In the genomic region with DNA sequence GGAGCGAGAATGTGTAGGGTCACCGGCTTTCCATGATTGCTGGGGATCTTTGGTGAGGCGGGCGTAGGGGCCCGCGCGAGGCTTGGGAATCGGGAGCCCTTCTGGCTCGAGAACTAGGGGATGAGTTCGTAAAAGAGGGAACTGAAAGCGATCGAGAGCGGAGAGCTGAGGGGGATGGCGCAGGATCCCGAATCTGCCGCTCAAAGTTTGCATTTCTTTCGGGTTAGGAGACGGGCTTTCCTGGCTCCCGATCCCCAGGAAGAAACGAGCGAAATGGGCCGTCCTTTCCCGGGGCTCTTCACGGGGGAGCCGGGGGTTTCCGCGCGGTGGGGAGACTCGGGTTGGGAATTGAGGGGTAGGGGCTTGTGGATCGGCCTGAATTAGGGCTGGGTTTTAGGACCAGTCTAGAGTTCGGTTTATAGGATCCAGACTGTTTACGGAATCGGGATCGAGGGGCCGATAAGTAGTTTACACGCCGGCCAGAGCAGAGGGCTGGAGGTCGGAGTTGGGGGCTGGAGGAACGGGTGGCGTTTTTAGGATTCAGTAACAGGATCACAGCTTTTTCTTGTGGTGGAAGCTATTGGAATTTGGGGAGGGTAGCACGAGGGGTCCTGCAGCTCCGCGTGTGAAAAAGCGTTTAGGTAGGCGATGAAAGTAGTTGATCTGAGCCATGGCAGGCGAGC, we compare ENCODE assay signal across 1 cellular context.
TF ChIP-seq lines count a peak whose summit lies in the region.

No MANE protein-coding gene starts in this region.

TF ChIP-seq in HepG2, 621 proteins besides CTCF, POLR2A, EP300 and RAD21:
- peak; percentile 98 for TF ChIP-seq EZH2 (conservative IDR thresholded peaks at IDR 0.05; ENCODE audit: low read depth, low read length)
- 0 out of 2 replicates have a peak, but pooled peaks have one; percentile 33 for TF ChIP-seq ZNF230 (CRISPR knock-in tag; IDR thresholded peaks at IDR 0.05)
- TF ChIP-seq, protein P1, sequence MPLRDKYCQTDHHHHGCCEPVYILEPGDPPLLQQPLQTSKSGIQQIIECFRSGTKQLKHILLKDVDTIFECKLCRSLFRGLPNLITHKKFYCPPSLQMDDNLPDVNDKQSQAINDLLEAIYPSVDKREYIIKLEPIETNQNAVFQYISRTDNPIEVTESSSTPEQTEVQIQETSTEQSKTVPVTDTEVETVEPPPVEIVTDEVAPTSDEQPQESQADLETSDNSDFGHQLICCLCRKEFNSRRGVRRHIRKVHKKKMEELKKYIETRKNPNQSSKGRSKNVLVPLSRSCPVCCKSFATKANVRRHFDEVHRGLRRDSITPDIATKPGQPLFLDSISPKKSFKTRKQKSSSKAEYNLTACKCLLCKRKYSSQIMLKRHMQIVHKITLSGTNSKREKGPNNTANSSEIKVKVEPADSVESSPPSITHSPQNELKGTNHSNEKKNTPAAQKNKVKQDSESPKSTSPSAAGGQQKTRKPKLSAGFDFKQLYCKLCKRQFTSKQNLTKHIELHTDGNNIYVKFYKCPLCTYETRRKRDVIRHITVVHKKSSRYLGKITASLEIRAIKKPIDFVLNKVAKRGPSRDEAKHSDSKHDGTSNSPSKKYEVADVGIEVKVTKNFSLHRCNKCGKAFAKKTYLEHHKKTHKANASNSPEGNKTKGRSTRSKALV (CRISPR knock-in tag; IDR thresholded peaks at IDR 0.05): 0 out of 2 replicates have a peak, but pooled peaks have one; percentile 16
- TF ChIP-seq GTF3A (CRISPR knock-in tag; conservative IDR thresholded peaks at IDR 0.05): no peak
- no peak for TF ChIP-seq NONO (IDR thresholded peaks at IDR 0.05)
- no peak for TF ChIP-seq NONO (CRISPR knock-in tag; conservative IDR thresholded peaks at IDR 0.05)
- no peak for TF ChIP-seq REPIN1 (CRISPR knock-in tag; IDR thresholded peaks at IDR 0.05; ENCODE audit: borderline replicate concordance, low read depth)
- TF ChIP-seq MTA1 (CRISPR knock-in tag; IDR thresholded peaks at IDR 0.05; ENCODE audit: borderline replicate concordance): peak; percentile 38; the same call in 1 of the 2 replicates
- TF ChIP-seq ZNF652 (CRISPR knock-in tag; IDR thresholded peaks at IDR 0.05; ENCODE audit: borderline replicate concordance, low read depth): no peak
